1 cellular context compared by ENCODE assay signal in genomic region chr6:52375780-52376556, GRCh38.
TF ChIP-seq lines count a peak whose summit lies in the region.

No MANE protein-coding gene starts in this region.

TF ChIP-seq in K562, 482 proteins besides CTCF, POLR2A, EP300 and RAD21 (continued from another document):
- TF ChIP-seq SP2 (IDR thresholded peaks at IDR 0.05; ENCODE audit: extremely low read depth, low read depth, low read length, poor library complexity, severe bottlenecking), result no peak
- no peak for TF ChIP-seq LEF1 (IDR thresholded peaks at IDR 0.05)
- no peak for TF ChIP-seq ZC3H4 (CRISPR knock-in tag; IDR thresholded peaks at IDR 0.05; ENCODE audit: borderline replicate concordance)
- TF ChIP-seq SMAD4 (CRISPR knock-in tag; conservative IDR thresholded peaks at IDR 0.05), result no peak
- TF ChIP-seq MXI1 (IDR thresholded peaks at IDR 0.05; ENCODE audit: low read depth, low read length), result no peak
- TF ChIP-seq KDM1A (IDR thresholded peaks at IDR 0.05), result no peak
